11 cellular contexts compared by ENCODE assay signal in genomic region chr14:74595006-74595735, GRCh38. TPM values are rescaled to one million over a fixed set of nuclear protein-coding genes. Genes with fewer than 3 reads are reported as not detected.
DNase-seq lines count a peak whose midpoint lies in the region; ATAC-seq and TF ChIP-seq lines count a peak whose summit lies in the region.
"Had no signal": no experiment of that assay in that cellular context is flagged by ENCODE, and none has a peak within 500 bp of the region (broad histone marks: within the 10 kb centered on the region; RNA-seq: fewer than 3 reads in every experiment).

No MANE protein-coding gene starts in this region.

- H3K4me3 ChIP-seq in Panc1 (ENCODE audit: low read depth in 2 of 2, low read length in 2 of 2) (no peak overlapping the region), esophagus squamous epithelium (no peak overlapping the region), mesodermal cell (ENCODE audit: extremely low read depth, insufficient read depth, low read length, poor library complexity, severe bottlenecking) (no peak overlapping the region), transverse colon (no peak overlapping the region), OCI-LY7 (ENCODE audit: low read depth, low read length, poor library complexity, severe bottlenecking) (no peak overlapping the region), A673 (ENCODE audit: low read depth, low read length, poor library complexity, severe bottlenecking) (no peak overlapping the region)

- intact Hi-C loops in Panc1 (cut with micrococcal nuclease; ENCODE audit: unreplicated experiment) (no loop called here), esophagus squamous epithelium (cut with DNase I) (no loop called here), transverse colon (cut with DNase I; ENCODE audit: low total_unique reads) (no loop called here), OCI-LY7 (cut with micrococcal nuclease; ENCODE audit: unreplicated experiment) (no loop called here), A673 (cut with micrococcal nuclease; ENCODE audit: unreplicated experiment) (no loop called here)

- 67 to 70% methylated on average over 2 to 3 of the region's 15 CpGs for WGBS in esophagus squamous epithelium, 2 donors
- 84% methylated on average over 13 to 15 of the region's 15 CpGs for WGBS in mesodermal cell (ENCODE audit: insufficient coverage in 2 of 2), 2 experiments
- WGBS in transverse colon (ENCODE audit: low coverage in 1 of 2), 2 donors: 77% methylated on average over 14 of the region's 15 CpGs; no CpG with 5 or more reads in 1 of the 2 donors

- H3K79me2 ChIP-seq in OCI-LY7 (ENCODE audit: insufficient read depth, low read depth, low read length): no peaks in the 10 kb centered on the region

- BruUV-seq in Panc1 (replicated peaks; lab: Mats Ljungman, UMichigan): no TSS peak
- no TSS peak for BruUV-seq in OCI-LY7 (replicated peaks; lab: Mats Ljungman, UMichigan)
- BruUV-seq in A673 (replicated peaks; lab: Mats Ljungman, UMichigan): no TSS peak

- no peaks in the 10 kb centered on the region for H3K9me3 ChIP-seq in Panc1 (ENCODE audit: control insufficient read depth, insufficient read depth, low read depth, low read length)
- no peaks in the 10 kb centered on the region for H3K9me3 ChIP-seq in esophagus squamous epithelium
- no peaks in the 10 kb centered on the region for H3K9me3 ChIP-seq in mesodermal cell (ENCODE audit: control insufficient read depth, low read length)
- H3K9me3 ChIP-seq in transverse colon: no peaks in the 10 kb centered on the region
- H3K9me3 ChIP-seq in OCI-LY7 (ENCODE audit: low read length): no peaks in the 10 kb centered on the region
- no peaks in the 10 kb centered on the region for H3K9me3 ChIP-seq in A673 (ENCODE audit: low read depth, low read length, poor library complexity, severe bottlenecking)

- ATAC-seq in Panc1 (peak; percentile 26; the same call in 1 of the 2 replicates), HG03354 (IDR thresholded peaks at IDR 0.05; ENCODE audit: poor library complexity, severe bottlenecking, unreplicated experiment) (no peak)

- no peaks in the 10 kb centered on the region for H4K20me1 ChIP-seq in OCI-LY7 (ENCODE audit: insufficient read depth, low read length)

- H3K4me2 ChIP-seq in OCI-LY7 (ENCODE audit: low read length): no peak overlapping the region

- in situ Hi-C loops in Panc1 (cut with HindIII; ENCODE audit: low pct_unique_long_range_greater_than_20kb, low sequenced_read_pairs): no loop called here
- in situ Hi-C loops in transverse colon (cut with MboI; ENCODE audit: low pct_ligation_motif_present in 1 of 4, low pct_unique_long_range_greater_than_20kb in 1 of 4, low sequenced_read_pairs in 3 of 4): no loop called here

- no peak for TF ChIP-seq EP300 in transverse colon (IDR thresholded peaks at IDR 0.05; ENCODE audit: low read depth)

- TF ChIP-seq POLR2A in esophagus squamous epithelium (IDR thresholded peaks at IDR 0.05): no peak
- no peak for TF ChIP-seq POLR2A in transverse colon (IDR thresholded peaks at IDR 0.05)

- no peak for TF ChIP-seq CTCF in Panc1 (IDR thresholded peaks at IDR 0.05)
- TF ChIP-seq CTCF in esophagus squamous epithelium (IDR thresholded peaks at IDR 0.05): no peak
- TF ChIP-seq CTCF in transverse colon (IDR thresholded peaks at IDR 0.05): no peak
- TF ChIP-seq CTCF in OCI-LY7 (conservative IDR thresholded peaks at IDR 0.05; ENCODE audit: low read length): no peak
- TF ChIP-seq CTCF in A673 (conservative IDR thresholded peaks at IDR 0.05; ENCODE audit: low read depth, low read length): no peak

- H3K9me2 ChIP-seq in OCI-LY7 (ENCODE audit: insufficient read depth, low read length): no peaks in the 10 kb centered on the region

- H3K4me1 ChIP-seq in Panc1 (ENCODE audit: control insufficient read depth, insufficient read depth, low read length) (no peaks in the 10 kb centered on the region), esophagus squamous epithelium (peaks cover 30 to 96% (median 79%) of the 10 kb centered on the region in 3 donors), mesodermal cell (ENCODE audit: control insufficient read depth, insufficient read depth, low read length, poor library complexity, severe bottlenecking) (peaks cover 25% of the 10 kb centered on the region), transverse colon (peaks cover 9 to 63% (median 25%) of the 10 kb centered on the region in 4 donors), OCI-LY7 (ENCODE audit: insufficient read depth, low read length, poor library complexity, severe bottlenecking) (no peaks in the 10 kb centered on the region), A673 (ENCODE audit: insufficient read depth, low read length, poor library complexity, severe bottlenecking) (no peaks in the 10 kb centered on the region)

- no peak overlapping the region for H2AFZ ChIP-seq in OCI-LY7 (ENCODE audit: low read length)

- no peaks in the 10 kb centered on the region for H3K27me3 ChIP-seq in Panc1 (ENCODE audit: control insufficient read depth, insufficient read depth, low read length)
- no peaks in the 10 kb centered on the region for H3K27me3 ChIP-seq in esophagus squamous epithelium
- H3K27me3 ChIP-seq in transverse colon: no peaks in the 10 kb centered on the region
- no peaks in the 10 kb centered on the region for H3K27me3 ChIP-seq in A673 (replicated peaks; ENCODE audit: insufficient read depth, low read depth, low read length, poor library complexity)

- no peak for DNase-seq in Panc1 (ENCODE audit: low read depth, low spot score)
- no peak for DNase-seq in esophagus squamous epithelium (lab: John Stamatoyannopoulos, UW)
- peak; percentile 36 for DNase-seq in transverse colon
- DNase-seq in OCI-LY7 (ENCODE audit: low spot score): no peak
- no peak for DNase-seq in stimulated activated CD4-positive, alpha-beta T cell treated with anti-CD3 and anti-CD28 coated beads, Interleukin-15, amount 100 ng/mL, for 24 hours
- no peak for DNase-seq in A673 (ENCODE audit: low spot score)
- DNase-seq: amniotic stem cell, DND-41, MM.1S had no signal

- POLR2A ChIA-PET in Panc1 (lab: Charles Lee): no interaction called here
- POLR2A ChIA-PET in OCI-LY7 (lab: Charles Lee): no interaction called here
- POLR2A ChIA-PET in A673 (lab: Charles Lee; ENCODE audit: low non-redundant PET): no interaction called here

- CTCF ChIA-PET in Panc1 (lab: Charles Lee): no interaction called here
- CTCF ChIA-PET in OCI-LY7 (lab: Charles Lee; ENCODE audit: unreplicated experiment): no interaction called here
- CTCF ChIA-PET in A673 (lab: Charles Lee): no interaction called here

- H3K36me3 ChIP-seq in Panc1 (ENCODE audit: control insufficient read depth, insufficient read depth, low read length): no peaks in the 10 kb centered on the region
- H3K36me3 ChIP-seq in esophagus squamous epithelium: no peaks in the 10 kb centered on the region
- H3K36me3 ChIP-seq in mesodermal cell (ENCODE audit: control insufficient read depth, insufficient read depth, low read length): peaks cover 15% of the 10 kb centered on the region
- H3K36me3 ChIP-seq in transverse colon: no peaks in the 10 kb centered on the region
- H3K36me3 ChIP-seq in OCI-LY7 (ENCODE audit: insufficient read depth, low read length): no peaks in the 10 kb centered on the region
- H3K36me3 ChIP-seq in A673 (ENCODE audit: insufficient read depth, low read length, poor library complexity, severe bottlenecking): no peaks in the 10 kb centered on the region

- H3K27ac ChIP-seq in Panc1 (ENCODE audit: low read length): no peak overlapping the region
- H3K27ac ChIP-seq in esophagus squamous epithelium: peak overlapping the region; percentile 56 to 78 (median 76)
- H3K27ac ChIP-seq in mesodermal cell (ENCODE audit: low read depth, low read length, severe bottlenecking): peak overlapping the region; percentile 13
- peak overlapping the region; percentile 27 to 64 (median 60) for H3K27ac ChIP-seq in transverse colon
- H3K27ac ChIP-seq in OCI-LY7 (ENCODE audit: low read depth, low read length, poor library complexity, severe bottlenecking): no peak overlapping the region
- H3K27ac ChIP-seq in A673 (ENCODE audit: low read depth, low read length, poor library complexity, severe bottlenecking): no peak overlapping the region

RNA-seq across cellular contexts. Expression of gene LTBP2, which starts 16.9 kb away (rescaled TPM):
- 69.8 TPM for total RNA-seq in Panc1 (2021; ENCODE audit: unreplicated experiment)
- polyA plus RNA-seq in Panc1 (2012; ENCODE audit: insufficient read length): 71.3 TPM
- 10 to 100 TPM; 10.3 to 41.6 (median 17.0) TPM for total RNA-seq in esophagus squamous epithelium
- polyA plus RNA-seq in mesodermal cell (2013, experiment 1 of 2): 29.7 TPM
- polyA plus RNA-seq in mesodermal cell (2013, experiment 2 of 2): 26.6 TPM
- total RNA-seq in transverse colon: 10 to 100 TPM in 3 of 4 donors, 1 to 10 TPM in 1; 9.7 to 15.3 (median 11.9) TPM
- 0.21 and 0.25 TPM in 2 replicates for total RNA-seq in OCI-LY7 (2014; rRNA removed; shearing (Covaris generic))
- 0.15 and 0.35 TPM in 2 replicates for total RNA-seq in OCI-LY7 (2022)
- 0.26 and 0.57 TPM in 2 replicates for total RNA-seq in A673 (2021)

Comparison
In these comparisons a context has a peak if more than half of its experiments do, and no peak if none do; other contexts are left out.
1. H3K27ac ChIP-seq: peak in esophagus squamous epithelium (4 of 4), mesodermal cell (single experiment) and transverse colon (4 of 4); none in Panc1 (single experiment), OCI-LY7 (single experiment) and A673 (single experiment).